ENCODE assay signal across 7 cellular contexts in the genomic region with DNA sequence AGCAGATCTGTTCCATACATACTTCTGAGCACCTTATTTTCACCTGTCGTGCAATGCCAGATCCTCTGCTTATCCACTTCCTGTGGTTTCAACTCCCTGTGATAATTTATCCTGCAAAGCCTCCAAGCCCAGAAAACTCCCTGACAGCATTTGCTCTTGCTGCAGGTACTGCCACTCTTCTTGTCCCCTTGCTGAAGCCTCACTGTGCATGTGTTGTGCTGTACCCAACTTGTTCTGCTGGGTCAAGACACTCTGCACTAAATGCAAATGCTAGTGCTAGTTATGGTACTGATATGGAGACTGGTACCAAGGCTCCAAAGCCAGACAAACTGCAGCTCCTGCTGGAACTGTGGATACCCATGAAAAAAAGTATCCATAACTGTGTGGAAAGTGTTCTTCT.
"Had no signal": no experiment of that assay in that cellular context is flagged by ENCODE, and none has a peak within 500 bp of the region (broad histone marks: within the 10 kb centered on the region; RNA-seq: fewer than 3 reads in every experiment).

No MANE protein-coding gene starts in this region.

- FAIRE-seq: HepG2, HTR-8/SVneo had no signal

- H3K4me1 Mint-ChIP-seq: IgD-negative memory B cell had no signal

- H3K27ac ChIP-seq: HL-60 had no signal

- H3K27me3 Mint-ChIP-seq: IgD-negative memory B cell had no signal

- H3K4me3 Mint-ChIP-seq: IgD-negative memory B cell had no signal

- H3K27ac Mint-ChIP-seq: IgD-negative memory B cell had no signal

- DNase-seq: IMR-90, KBM-7, KG1 had no signal

- H3K36me3 Mint-ChIP-seq: IgD-negative memory B cell had no signal
